1 cellular context compared by ENCODE assay signal in genomic region chr16:57084996-57085395, GRCh38.
TF ChIP-seq lines count a peak whose summit lies in the region.

No MANE protein-coding gene starts in this region.

TF ChIP-seq in SK-N-SH treated with all-trans-retinoic acid at 6 μM for 48 hours, 23 proteins besides CTCF, POLR2A, EP300 and RAD21 (continued from another document):
- TF ChIP-seq POU6F1 (CRISPR knock-in tag; IDR thresholded peaks at IDR 0.05; ENCODE audit: borderline replicate concordance, low read depth) = no peak
- no peak for TF ChIP-seq ZNF70 (CRISPR knock-in tag; IDR thresholded peaks at IDR 0.05)
- TF ChIP-seq ESRRG (CRISPR knock-in tag; IDR thresholded peaks at IDR 0.05) = no peak
